Comparison of ENCODE assay signal across 17 cellular contexts in genomic region chr15:71250936-71251468, GRCh38.
DNase-seq lines count a peak whose midpoint lies in the region; ATAC-seq, FAIRE-seq and TF ChIP-seq lines count a peak whose summit lies in the region.
"Had no signal": no experiment of that assay in that cellular context is flagged by ENCODE, and none has a peak within 500 bp of the region (broad histone marks: within the 10 kb centered on the region; RNA-seq: fewer than 3 reads in every experiment).

No MANE protein-coding gene starts in this region.

- no peak for DNase-seq in brain microvascular endothelial cell
- no peak for DNase-seq in mesothelial cell of epicardium (ENCODE audit: low spot score in 2 of 2, unreplicated experiment in 2 of 2)
- no peak for DNase-seq in activated naive CD4-positive, alpha-beta T cell treated with anti-CD3 and anti-CD28 coated beads for 36 hours
- DNase-seq in CD8-positive, alpha-beta T cell = no peak
- no peak for DNase-seq in D721Med (ENCODE audit: insufficient read length, low spot score)
- DNase-seq: activated CD4-positive, alpha-beta T cell treated with anti-CD3 and anti-CD28 coated beads for 4 hours; DND-41; H7; KG1; natural killer cell; NCI-H446 treated with DMSO at 0.1 percent for 48 hours; SHP77 treated with DMSO at 0.1 percent for 48 hours; stimulated activated naive CD4-positive, alpha-beta T cell; T-helper 1 cell had no signal

- intact Hi-C loops in activated naive CD4-positive, alpha-beta T cell treated with anti-CD3 and anti-CD28 coated beads for 36 hours (cut with micrococcal nuclease) = no loop called here
- intact Hi-C loops in CD8-positive, alpha-beta T cell (cut with DNase I, micrococcal nuclease) = no loop called here

- no peaks in the 10 kb centered on the region for H3K36me3 ChIP-seq in ACC112 (ENCODE audit: insufficient read depth, low read length)
- no peaks in the 10 kb centered on the region for H3K36me3 ChIP-seq in HEK293 (ENCODE audit: control insufficient read depth in 2 of 2, insufficient read depth in 1 of 2, low read length in 2 of 2)
- H3K36me3 ChIP-seq in brain microvascular endothelial cell (replicated peaks) = peaks cover 13% of the 10 kb centered on the region
- no peaks in the 10 kb centered on the region for H3K36me3 ChIP-seq in CD8-positive, alpha-beta T cell (ENCODE audit: insufficient read depth, low read length)

- no peaks in the 10 kb centered on the region for H3K9me3 Mint-ChIP-seq in mesothelial cell of epicardium
- no peaks in the 10 kb centered on the region for H3K9me3 Mint-ChIP-seq in activated naive CD4-positive, alpha-beta T cell treated with anti-CD3 and anti-CD28 coated beads for 36 hours
- no peaks in the 10 kb centered on the region for H3K9me3 Mint-ChIP-seq in CD8-positive, alpha-beta T cell
- H3K9me3 Mint-ChIP-seq: natural killer cell had no signal

- H3K27me3 Mint-ChIP-seq in mesothelial cell of epicardium (ENCODE audit: low read depth) = peaks cover 20% of the 10 kb centered on the region
- no peaks in the 10 kb centered on the region for H3K27me3 Mint-ChIP-seq in activated naive CD4-positive, alpha-beta T cell treated with anti-CD3 and anti-CD28 coated beads for 36 hours (ENCODE audit: low read depth)
- peaks cover 5% of the 10 kb centered on the region for H3K27me3 Mint-ChIP-seq in CD8-positive, alpha-beta T cell (ENCODE audit: low read depth)

- peaks cover 33% of the 10 kb centered on the region for H3K4me1 Mint-ChIP-seq in mesothelial cell of epicardium
- H3K4me1 Mint-ChIP-seq in activated naive CD4-positive, alpha-beta T cell treated with anti-CD3 and anti-CD28 coated beads for 36 hours (ENCODE audit: low read depth) = no peaks in the 10 kb centered on the region
- H3K4me1 Mint-ChIP-seq in CD8-positive, alpha-beta T cell (ENCODE audit: low read depth) = no peaks in the 10 kb centered on the region
- H3K4me1 Mint-ChIP-seq: natural killer cell had no signal

- no peaks in the 10 kb centered on the region for H3K27me3 ChIP-seq in ACC112 (ENCODE audit: insufficient read depth, low read length)
- H3K27me3 ChIP-seq in brain microvascular endothelial cell (replicated peaks) = no peaks in the 10 kb centered on the region
- no peaks in the 10 kb centered on the region for H3K27me3 ChIP-seq in CD8-positive, alpha-beta T cell (ENCODE audit: insufficient read depth, low read length)

- TF ChIP-seq CTCF in HEK293 (tag by site-specific recombination; IDR thresholded peaks at IDR 0.05) = no peak
- no peak for TF ChIP-seq CTCF in brain microvascular endothelial cell (IDR thresholded peaks at IDR 0.05; ENCODE audit: low read depth, low read length, missing control alignments)
- no peak for TF ChIP-seq CTCF in mesothelial cell of epicardium (IDR thresholded peaks at IDR 0.05; ENCODE audit: unreplicated experiment)
- no peak for TF ChIP-seq CTCF in CD8-positive, alpha-beta T cell (IDR thresholded peaks at IDR 0.05)
- TF ChIP-seq CTCF in D721Med (IDR thresholded peaks at IDR 0.05; ENCODE audit: insufficient read depth, missing control alignments) = no peak

- no peak for FAIRE-seq in D721Med (lab: Jason Lieb, UNC)
- FAIRE-seq: bronchial epithelial cell had no signal

- H3K4me3 Mint-ChIP-seq in mesothelial cell of epicardium = no peak overlapping the region
- no peak overlapping the region for H3K4me3 Mint-ChIP-seq in activated naive CD4-positive, alpha-beta T cell treated with anti-CD3 and anti-CD28 coated beads for 36 hours
- no peak overlapping the region for H3K4me3 Mint-ChIP-seq in CD8-positive, alpha-beta T cell
- H3K4me3 Mint-ChIP-seq: natural killer cell had no signal

- H3K9me3 ChIP-seq in HEK293 (ENCODE audit: control insufficient read depth, insufficient read depth, low read depth, low read length) = no peaks in the 10 kb centered on the region
- H3K9me3 ChIP-seq in CD8-positive, alpha-beta T cell (ENCODE audit: low read length) = no peaks in the 10 kb centered on the region

- CTCF ChIA-PET in HEK293 (lab: Yijun Ruan, JAX) = interaction anchor here (0.7 to 1.2 kb wide), 5 partner anchors 8 to 190 kb away, joined by 3 to 5 read pairs (median 3); partner anchors contain the start of gene THSD4
- CTCF ChIA-PET in activated naive CD4-positive, alpha-beta T cell treated with anti-CD3 and anti-CD28 coated beads for 36 hours (lab: Charles Lee) = no interaction called here
- CTCF ChIA-PET in CD8-positive, alpha-beta T cell (lab: Charles Lee) = no interaction called here

- H3K4me3 ChIP-seq in ACC112 (ENCODE audit: low read depth, low read length) (no peak overlapping the region), HEK293 (ENCODE audit: low read depth, low read length) (no peak overlapping the region), brain microvascular endothelial cell (ENCODE audit: low read depth, low read length) (no peak overlapping the region)
- H3K4me3 ChIP-seq in CD8-positive, alpha-beta T cell (ENCODE audit: low read depth, low read length) = no peak overlapping the region

- H3K79me2 ChIP-seq in ACC112 (ENCODE audit: control insufficient read depth, insufficient read depth, low read length, unreplicated experiment) = no peaks in the 10 kb centered on the region

- H3K27ac ChIP-seq in ACC112 (ENCODE audit: low read depth, low read length) = peak overlapping the region; percentile 49; the same call in 1 of the 2 replicates
- peak overlapping the region; percentile 56 for H3K27ac ChIP-seq in HEK293 (ENCODE audit: extremely low read depth, low read depth, low read length)
- peak overlapping the region; percentile 68 for H3K27ac ChIP-seq in brain microvascular endothelial cell
- H3K27ac ChIP-seq in CD8-positive, alpha-beta T cell (ENCODE audit: low read depth, low read length) = no peak overlapping the region

- peak overlapping the region; percentile 49 for H3K27ac Mint-ChIP-seq in mesothelial cell of epicardium
- no peak overlapping the region for H3K27ac Mint-ChIP-seq in activated naive CD4-positive, alpha-beta T cell treated with anti-CD3 and anti-CD28 coated beads for 36 hours
- no peak overlapping the region for H3K27ac Mint-ChIP-seq in CD8-positive, alpha-beta T cell
- H3K27ac Mint-ChIP-seq: natural killer cell had no signal

- no peak for ATAC-seq in CD8-positive, alpha-beta T cell
- ATAC-seq: natural killer cell had no signal

- no peak overlapping the region for H2AFZ ChIP-seq in ACC112 (ENCODE audit: low read length, unreplicated experiment)

- POLR2A ChIA-PET in HEK293 (lab: Yijun Ruan, JAX) = interaction anchor here (1.5 to 2.2 kb wide), 2 partner anchors 24 to 44 kb away, joined by 4 to 13 read pairs; no protein-coding TSS in a partner anchor
- POLR2A ChIA-PET in CD8-positive, alpha-beta T cell (lab: Charles Lee) = no interaction called here

- H3K4me1 ChIP-seq in ACC112 (ENCODE audit: control insufficient read depth, insufficient read depth, low read length, unreplicated experiment) = peaks cover 18% of the 10 kb centered on the region
- peaks cover 24% of the 10 kb centered on the region for H3K4me1 ChIP-seq in HEK293 (ENCODE audit: control insufficient read depth, insufficient read depth, low read length)
- no peaks in the 10 kb centered on the region for H3K4me1 ChIP-seq in CD8-positive, alpha-beta T cell (ENCODE audit: insufficient read depth, low read length)

- in situ Hi-C loops in brain microvascular endothelial cell (cut with HindIII; ENCODE audit: low pct_ligation_motif_present, low sequenced_read_pairs) = no loop called here

- H3K36me3 Mint-ChIP-seq in mesothelial cell of epicardium = peaks cover 9% of the 10 kb centered on the region
- H3K36me3 Mint-ChIP-seq in activated naive CD4-positive, alpha-beta T cell treated with anti-CD3 and anti-CD28 coated beads for 36 hours (ENCODE audit: low read depth) = no peaks in the 10 kb centered on the region
- no peaks in the 10 kb centered on the region for H3K36me3 Mint-ChIP-seq in CD8-positive, alpha-beta T cell
- H3K36me3 Mint-ChIP-seq: natural killer cell had no signal

TF ChIP-seq in HEK293, 187 proteins besides CTCF, POLR2A, EP300 and RAD21:
- no peak for TF ChIP-seq ZBTB7A (tag by site-specific recombination; IDR thresholded peaks at IDR 0.05; ENCODE audit: low read depth)
- peak; percentile 71 for TF ChIP-seq OSR2 (tag by site-specific recombination; IDR thresholded peaks at IDR 0.05)
- TF ChIP-seq ZNF549 (tag by site-specific recombination; IDR thresholded peaks at IDR 0.05) = no peak
- peak; percentile 61 for TF ChIP-seq PRDM6 (tag by site-specific recombination; IDR thresholded peaks at IDR 0.05)
- TF ChIP-seq ZNF768 (tag by site-specific recombination; IDR thresholded peaks at IDR 0.05) = 0 out of 2 replicates have a peak, but pooled peaks have one; percentile 7
- peak; percentile 64; the same call in 1 of the 2 replicates for TF ChIP-seq MZF1 (tag by site-specific recombination; IDR thresholded peaks at IDR 0.05; ENCODE audit: borderline replicate concordance)
TF ChIP-seq in HEK293: peak in this region for 4.
